8 cellular contexts compared by ENCODE assay signal in genomic region chr5:141681695-141682641, GRCh38. TPM values are rescaled to one million over a fixed set of nuclear protein-coding genes. Genes with fewer than 3 reads are reported as not detected.
DNase-seq lines count a peak whose midpoint lies in the region; ATAC-seq, FAIRE-seq and TF ChIP-seq lines count a peak whose summit lies in the region.

Gene ARAP3 (minus strand): TSS chr5:141682230. CDS start chr5:141680486, 1,744 bp downstream.

- POLR2A ChIA-PET in activated CD4-positive, alpha-beta memory T cell treated with anti-CD3 and anti-CD28 coated beads for 36 hours (lab: Charles Lee): no interaction called here
- POLR2A ChIA-PET in HepG2 (lab: Yijun Ruan, JAX): no interaction called here

- H3K4me3 Mint-ChIP-seq in activated CD4-positive, alpha-beta memory T cell treated with anti-CD3 and anti-CD28 coated beads for 36 hours: peak within 1 kb of the TSS; percentile 69

- no peaks in the 10 kb centered on the region for H3K79me2 ChIP-seq in HepG2 (ENCODE audit: insufficient read depth, low read length)

- no peak for TF ChIP-seq EP300 in HepG2 (IDR thresholded peaks at IDR 0.05; ENCODE audit: low read depth in 2 of 2, low read length in 2 of 2)
- TF ChIP-seq EP300 in HepG2 (CRISPR knock-in tag; IDR thresholded peaks at IDR 0.05; ENCODE audit: borderline replicate concordance): no peak

- no peaks in the 10 kb centered on the region for H3K36me3 Mint-ChIP-seq in activated CD4-positive, alpha-beta memory T cell treated with anti-CD3 and anti-CD28 coated beads for 36 hours

- no peak for TF ChIP-seq POLR2A in HepG2 (IDR thresholded peaks at IDR 0.05; ENCODE audit: insufficient read depth in 1 of 2, low read depth in 2 of 2, low read length in 2 of 2)

- no peak for TF ChIP-seq CTCF in HepG2 (CRISPR knock-in tag; IDR thresholded peaks at IDR 0.05)

- peak; percentile 74 for ATAC-seq in HepG2
- ATAC-seq in GM21423 (IDR thresholded peaks at IDR 0.05; ENCODE audit: unreplicated experiment): no peak
- no peak for ATAC-seq in HG03095 (IDR thresholded peaks at IDR 0.05; ENCODE audit: unreplicated experiment)

- H3K27me3 ChIP-seq in MG63: no peaks in the 10 kb centered on the region
- peaks cover 0 to 22% of the 10 kb centered on the region in 2 experiments; a peak in 3 of 5 replicates for H3K27me3 ChIP-seq in HepG2 (ENCODE audit: control insufficient read depth in 1 of 2, insufficient read depth in 2 of 2, low read length in 2 of 2)

- no peak within 1 kb of the TSS for H3K27ac ChIP-seq in HepG2 (ENCODE audit: extremely low read length, insufficient read depth, low read length)

- H2AFZ ChIP-seq in HepG2 (ENCODE audit: low read length): no peak within 1 kb of the TSS

- WGBS in HepG2 (ENCODE audit: low lambda C conversion rate): 11% methylated on average over 27 of the region's 77 CpGs

- CTCF ChIA-PET in activated CD4-positive, alpha-beta memory T cell treated with anti-CD3 and anti-CD28 coated beads for 36 hours (lab: Charles Lee): interaction anchor here (0.6 to 3.7 kb wide), 8 partner anchors 11 to 287 kb away, joined by 3 to 47 read pairs (median 9); partner anchors contain the start of genes PCDH1 and RNF14
- CTCF ChIA-PET in HepG2 (lab: Yijun Ruan, JAX; ENCODE audit: low intra/inter-chr PET ratio, low total read pairs): no interaction called here

- H3K4me1 Mint-ChIP-seq in activated CD4-positive, alpha-beta memory T cell treated with anti-CD3 and anti-CD28 coated beads for 36 hours (ENCODE audit: low read depth): peaks cover 19% of the 10 kb centered on the region

- H3K4me3 ChIP-seq in MG63: peak within 1 kb of the TSS; percentile 48
- H3K4me3 ChIP-seq in HepG2 (replicated peaks in 1 of 3; ENCODE audit: insufficient read depth in 1 of 3, low read depth in 2 of 3, low read length in 3 of 3): peak within 1 kb of the TSS; percentile 26 to 57 (median 45); a peak in 4 of 6 replicates

- no peaks in the 10 kb centered on the region for H3K27me3 Mint-ChIP-seq in activated CD4-positive, alpha-beta memory T cell treated with anti-CD3 and anti-CD28 coated beads for 36 hours

- H3K4me1 ChIP-seq in HepG2 (ENCODE audit: insufficient read depth, low read length): peaks cover 20% of the 10 kb centered on the region

- in situ Hi-C loops in Caki2 (cut with HindIII; ENCODE audit: low pct_unique_long_range_greater_than_20kb, low sequenced_read_pairs): no loop called here
- in situ Hi-C loops in HepG2 (cut with HindIII; ENCODE audit: extremely low pct_ligation_motif_present, low pct_unique_long_range_greater_than_20kb): loop anchor here (25.0 kb wide), 1 partner anchor 455 kb away; no protein-coding TSS in a partner anchor

- H3K36me3 ChIP-seq in MG63 (peaks cover 4% of the 10 kb centered on the region), HepG2 (replicated peaks in 1 of 2; ENCODE audit: control insufficient read depth in 1 of 2, insufficient read depth in 2 of 2, low read length in 2 of 2) (no peaks in the 10 kb centered on the region)

- H3K9ac ChIP-seq in HepG2 (ENCODE audit: insufficient read depth, low read depth, low read length): no peak within 1 kb of the TSS

- no peaks in the 10 kb centered on the region for H3K9me3 ChIP-seq in MG63
- H3K9me3 ChIP-seq in HepG2 (ENCODE audit: low read length): no peaks in the 10 kb centered on the region

- peak within 1 kb of the TSS; percentile 68 for H3K27ac Mint-ChIP-seq in activated CD4-positive, alpha-beta memory T cell treated with anti-CD3 and anti-CD28 coated beads for 36 hours

- H3K4me2 ChIP-seq in HepG2 (ENCODE audit: low read depth, low read length): peak within 1 kb of the TSS; percentile 61

- TF ChIP-seq RAD21 in HepG2 (CRISPR knock-in tag; IDR thresholded peaks at IDR 0.05): no peak

- intact Hi-C loops in activated CD4-positive, alpha-beta memory T cell treated with anti-CD3 and anti-CD28 coated beads for 36 hours (cut with micrococcal nuclease): no loop called here
- intact Hi-C loops in HepG2 (cut with micrococcal nuclease; ENCODE audit: unreplicated experiment): no loop called here

- peak; percentile 68 for DNase-seq in Caki2 (ENCODE audit: low read depth)
- peak; percentile 95 for DNase-seq in MG63
- peak; percentile 53 for DNase-seq in activated CD4-positive, alpha-beta memory T cell treated with anti-CD3 and anti-CD28 coated beads for 36 hours
- DNase-seq in effector CD8-positive, alpha-beta T cell (lab: John Stamatoyannopoulos, UW): peak; percentile 10
- DNase-seq in HepG2 (ENCODE audit: low spot score): peak; percentile 9
- DNase-seq in stimulated activated CD4-positive, alpha-beta T cell treated with anti-CD3 and anti-CD28 coated beads, Interleukin-4, amount 100 ng/mL, for 24 hours: peak; percentile 39

- no peaks in the 10 kb centered on the region for H3K9me3 Mint-ChIP-seq in activated CD4-positive, alpha-beta memory T cell treated with anti-CD3 and anti-CD28 coated beads for 36 hours

- FAIRE-seq in HepG2 (lab: Jason Lieb, UNC): no peak

- no TSS peak for BruUV-seq in HepG2 (replicated peaks; lab: Mats Ljungman, UMichigan)

- H4K20me1 ChIP-seq in HepG2 (ENCODE audit: insufficient read depth, low read length): no peaks in the 10 kb centered on the region

TF ChIP-seq in HepG2, 621 proteins besides CTCF, POLR2A, EP300 and RAD21 (continues in another document):
- TF ChIP-seq CEBPG (CRISPR knock-in tag; IDR thresholded peaks at IDR 0.05): peak; percentile 32
- peak; percentile 50; the same call in 1 of the 2 replicates for TF ChIP-seq DNMT3B (CRISPR knock-in tag; conservative IDR thresholded peaks at IDR 0.05)
- TF ChIP-seq KDM2A (CRISPR knock-in tag; IDR thresholded peaks at IDR 0.05; ENCODE audit: borderline replicate concordance, low read depth): peak; percentile 38; the same call in 1 of the 2 replicates
- TF ChIP-seq ZNF446 (CRISPR knock-in tag; IDR thresholded peaks at IDR 0.05): no peak
- TF ChIP-seq DR1 (CRISPR knock-in tag; IDR thresholded peaks at IDR 0.05): no peak
- TF ChIP-seq CHCHD3 (CRISPR knock-in tag; IDR thresholded peaks at IDR 0.05): 0 out of 2 replicates have a peak, but pooled peaks have one; percentile 46
- TF ChIP-seq GABPB1 (CRISPR knock-in tag; IDR thresholded peaks at IDR 0.05): peak; percentile 19; the same call in 1 of the 2 replicates
- no peak for TF ChIP-seq ZNF773 (CRISPR knock-in tag; IDR thresholded peaks at IDR 0.05; ENCODE audit: borderline replicate concordance)
- no peak for TF ChIP-seq ZNF207 (IDR thresholded peaks at IDR 0.05; ENCODE audit: borderline replicate concordance)
- TF ChIP-seq PATZ1 (CRISPR knock-in tag; IDR thresholded peaks at IDR 0.05): peak; percentile 66; the same call in 1 of the 2 replicates
- no peak for TF ChIP-seq SIN3B (IDR thresholded peaks at IDR 0.05; ENCODE audit: low read length)
- no peak for TF ChIP-seq REPIN1 (CRISPR knock-in tag; IDR thresholded peaks at IDR 0.05; ENCODE audit: borderline replicate concordance, low read depth)
- TF ChIP-seq GATAD2A (CRISPR knock-in tag; IDR thresholded peaks at IDR 0.05): 0 out of 2 replicates have a peak, but pooled peaks have one; percentile 15

RNA-seq across cellular contexts. Expression of gene ARAP3, which starts in this region (rescaled TPM):
- 10.6 and 11.8 TPM in 2 replicates for total RNA-seq in Caki2 (2014; rRNA removed; shearing (Covaris generic); ENCODE audit: low replicate concordance)
- 2.1 and 4.6 TPM in 2 replicates for total RNA-seq in MG63 (2014; rRNA removed; shearing (Covaris generic); ENCODE audit: low replicate concordance)
- total RNA-seq in activated CD4-positive, alpha-beta memory T cell treated with anti-CD3 and anti-CD28 coated beads for 36 hours: 1 to 10 TPM; 5.1 to 5.2 TPM
- 0.07 TPM in 1 of 2 replicates, not detected in the other for total RNA-seq in HepG2 (2016; rRNA removed; fragmentation: Illumina TruSeq; extraction: Trizol)
- not detected in 2 replicates for total RNA-seq in HepG2 (2016; cell fraction: cytosol; rRNA removed; fragmentation: Illumina TruSeq; extraction: Trizol; ENCODE audit: low read depth)
- 0.04 and 0.10 TPM in 2 replicates for total RNA-seq in HepG2 (2016; cell fraction: insoluble cytoplasmic fraction; rRNA removed; fragmentation: Illumina TruSeq; extraction: Trizol)
- 0.06 TPM in 1 of 2 replicates, not detected in the other for total RNA-seq in HepG2 (2016; cell fraction: membrane; rRNA removed; fragmentation: Illumina TruSeq; extraction: Trizol)
- not detected in 2 replicates for total RNA-seq in HepG2 (2016; cell fraction: nucleus; rRNA removed; fragmentation: Illumina TruSeq; extraction: Trizol)
- 0.20 and 0.25 TPM in 2 replicates for polyA plus RNA-seq in HepG2 (2011; rRNA removed)
- 0.08 and 0.15 TPM in 2 replicates for polyA plus RNA-seq in HepG2 (2011; cell fraction: cytosol; rRNA removed)
- 1.1 and 2.6 TPM in 2 replicates for polyA plus RNA-seq in HepG2 (2011; cell fraction: nucleus; rRNA removed)
- 0.17 TPM in 1 of 2 replicates, not detected in the other for polyA plus RNA-seq in HepG2 (2012)
- polyA plus RNA-seq in HepG2 (2016; cell fraction: cytosol; fragmentation: Illumina TruSeq; extraction: Trizol; ENCODE audit: low read depth): not detected in 2 replicates
- polyA plus RNA-seq in HepG2 (2016; cell fraction: insoluble cytoplasmic fraction; fragmentation: Illumina TruSeq; extraction: Trizol; ENCODE audit: low read depth): 0.05 TPM in 1 of 2 replicates, not detected in the other
- polyA plus RNA-seq in HepG2 (2016; cell fraction: membrane; fragmentation: Illumina TruSeq; extraction: Trizol; ENCODE audit: low read depth): not detected in 2 replicates
- 0.12 and 0.53 TPM in 2 replicates for polyA plus RNA-seq in HepG2 (2016; cell fraction: nucleus; fragmentation: Illumina TruSeq; extraction: Trizol; ENCODE audit: insufficient read depth, low read depth)
- 0.64 and 8.2 TPM in 2 replicates for polyA minus RNA-seq in HepG2 (2011; rRNA and poly(A)+ RNA removed; ENCODE audit: low replicate concordance)
- 0.20 TPM in 1 of 2 replicates, not detected in the other for polyA minus RNA-seq in HepG2 (2011; cell fraction: cytosol; rRNA and poly(A)+ RNA removed)
- 0.12 and 0.26 TPM in 2 replicates for polyA minus RNA-seq in HepG2 (2011; cell fraction: nucleus; rRNA and poly(A)+ RNA removed)

Comparison
In these comparisons a context has a peak if more than half of its experiments do, and no peak if none do; other contexts are left out.
1. DNase-seq: peak in every context shown above with its lines; median percentile 95 in MG63; 68 in Caki2; 53 in activated CD4-positive, alpha-beta memory T cell treated with anti-CD3 and anti-CD28 coated beads for 36 hours; 39 in stimulated activated CD4-positive, alpha-beta T cell treated with anti-CD3 and anti-CD28 coated beads, Interleukin-4, amount 100 ng/mL, for 24 hours; 10 in effector CD8-positive, alpha-beta T cell; 9 in HepG2.